ENCODE assay signal across 17 cellular contexts in genomic region chr2:227506456-227506855, GRCh38. TPM values are rescaled to one million over a fixed set of nuclear protein-coding genes. Genes with fewer than 3 reads are reported as not detected.
DNase-seq lines count a peak whose midpoint lies in the region; ATAC-seq and TF ChIP-seq lines count a peak whose summit lies in the region.
"Had no signal": no experiment of that assay in that cellular context is flagged by ENCODE, and none has a peak within 500 bp of the region (broad histone marks: within the 10 kb centered on the region; RNA-seq: fewer than 3 reads in every experiment).

No MANE protein-coding gene starts in this region.

- H3K27me3 ChIP-seq in BLaER1 (no peaks in the 10 kb centered on the region), SJCRH30 (no peaks in the 10 kb centered on the region)

- peaks cover 100% of the 10 kb centered on the region for H4K20me1 ChIP-seq in BLaER1

- intact Hi-C loops in mucosa of descending colon (cut with DNase I, micrococcal nuclease) = no loop called here

- TF ChIP-seq CTCF in mucosa of descending colon (IDR thresholded peaks at IDR 0.05) = no peak

- peak overlapping the region; percentile 20; the same call in 1 of the 2 replicates for H3K4me2 ChIP-seq in BLaER1

- H3K4me1 ChIP-seq in BLaER1 (peaks cover 30% of the 10 kb centered on the region), mucosa of descending colon (ENCODE audit: low read depth) (peaks cover 64% of the 10 kb centered on the region), SJCRH30 (no peaks in the 10 kb centered on the region; the same call in 1 of the 2 replicates)

- H3K36me3 ChIP-seq in BLaER1 (peaks cover 25% of the 10 kb centered on the region), mucosa of descending colon (ENCODE audit: low read depth) (no peaks in the 10 kb centered on the region), SJCRH30 (no peaks in the 10 kb centered on the region; the same call in 1 of the 2 replicates)

- H3K9me3 ChIP-seq in BLaER1 (no peaks in the 10 kb centered on the region), mucosa of descending colon (no peaks in the 10 kb centered on the region), SJCRH30 (replicated peaks) (no peaks in the 10 kb centered on the region)

- H3K4me3 ChIP-seq in BLaER1 (no peak overlapping the region), mucosa of descending colon (no peak overlapping the region), SJCRH30 (no peak overlapping the region)

- H3K9ac ChIP-seq in BLaER1 = no peak overlapping the region

- peak; percentile 60 for DNase-seq in DMS79 treated with DMSO at 0.1 percent for 48 hours (lab: John Stamatoyannopoulos, UW)
- DNase-seq in amniotic epithelial cell (ENCODE audit: low read depth) = peak; percentile 34
- DNase-seq in mucosa of descending colon = no peak
- no peak for DNase-seq in COLO829 (ENCODE audit: low spot score)
- no peak for DNase-seq in SJCRH30
- DNase-seq in HK-2 (ENCODE audit: unreplicated experiment) = no peak
- DNase-seq in activated CD8-positive, alpha-beta memory T cell treated with anti-CD3 and anti-CD28 coated beads for 24 hours = no peak
- DNase-seq: activated naive CD4-positive, alpha-beta T cell treated with anti-CD3 and anti-CD28 coated beads for 36 hours; AML-193; effector memory CD8-positive, alpha-beta T cell; HCEC 1CT; Karpas-422; NCI-H1436; NCI-H345; occipital lobe; T1000 had no signal

- H3K27ac ChIP-seq in BLaER1 = no peak overlapping the region
- H3K27ac ChIP-seq in SJCRH30 = no peak overlapping the region

- peak; percentile 7 for ATAC-seq in mucosa of descending colon
- ATAC-seq: effector memory CD8-positive, alpha-beta T cell had no signal

RNA-seq across cellular contexts. Expression of gene AGFG1, which starts 34.5 kb away (rescaled TPM):
- total RNA-seq in mucosa of descending colon = 10 to 100 TPM; 69.2 to 76.3 (median 73.0) TPM
- total RNA-seq in SJCRH30 (2014; rRNA removed; shearing (Covaris generic)) = 76.0 and 89.9 TPM in 2 replicates

Comparison
In these comparisons a context has a peak if more than half of its experiments do, and no peak if none do; other contexts are left out.
1. DNase-seq: peak in DMS79 treated with DMSO at 0.1 percent for 48 hours (single experiment) and amniotic epithelial cell (single experiment); none in mucosa of descending colon (0 of 3), COLO829 (single experiment), SJCRH30 (0 of 2), HK-2 (single experiment) and activated CD8-positive, alpha-beta memory T cell treated with anti-CD3 and anti-CD28 coated beads for 24 hours (single experiment).